12 cellular contexts compared by ENCODE assay signal in genomic region chr2:69566669-69567068, GRCh38.
A peak's percentile ranks its signal among the peaks of the same experiment; 100 is the strongest.
DNase-seq lines count a peak whose midpoint lies in the region; ATAC-seq and TF ChIP-seq lines count a peak whose summit lies in the region.
"Had no signal": no experiment of that assay in that cellular context is flagged by ENCODE, and none has a peak within 500 bp of the region (broad histone marks: within the 10 kb centered on the region; RNA-seq: fewer than 3 reads in every experiment).

No MANE protein-coding gene starts in this region.

- no peaks in the 10 kb centered on the region for H3K27me3 Mint-ChIP-seq in stimulated activated naive CD8-positive, alpha-beta T cell treated with anti-CD3 and anti-CD28 coated beads, Interleukin-15, amount 100 ng/mL, for 72 hours
- no peaks in the 10 kb centered on the region for H3K27me3 Mint-ChIP-seq in activated CD8-positive, alpha-beta memory T cell treated with anti-CD3 and anti-CD28 coated beads, Interleukin-2, amount 10 ng/mL, durations not matched to agents 7 days and 5 days
- H3K27me3 Mint-ChIP-seq in mesothelial cell of epicardium (ENCODE audit: low read depth), result no peaks in the 10 kb centered on the region

- peaks cover 98% of the 10 kb centered on the region for H3K4me1 Mint-ChIP-seq in stimulated activated naive CD8-positive, alpha-beta T cell treated with anti-CD3 and anti-CD28 coated beads, Interleukin-15, amount 100 ng/mL, for 72 hours
- peaks cover 53% of the 10 kb centered on the region for H3K4me1 Mint-ChIP-seq in activated CD8-positive, alpha-beta memory T cell treated with anti-CD3 and anti-CD28 coated beads, Interleukin-2, amount 10 ng/mL, durations not matched to agents 7 days and 5 days
- peaks cover 7% of the 10 kb centered on the region for H3K4me1 Mint-ChIP-seq in mesothelial cell of epicardium

- DNase-seq in cardiac muscle cell (ENCODE audit: low read depth in 1 of 2, low spot score in 1 of 2) (no peak), right atrium auricular region (ENCODE audit: low spot score) (no peak), SJSA1 (ENCODE audit: low read depth in 1 of 2, low spot score in 2 of 2) (no peak), epithelial cell of prostate (ENCODE audit: low read depth, low spot score) (no peak), adrenal gland (no peak), mesothelial cell of epicardium (ENCODE audit: low spot score in 2 of 2, unreplicated experiment in 2 of 2) (no peak)
- no peak for DNase-seq in stimulated activated naive CD8-positive, alpha-beta T cell treated with anti-CD3 and anti-CD28 coated beads, Interleukin-15, amount 100 ng/mL, for 72 hours
- DNase-seq in activated CD8-positive, alpha-beta memory T cell treated with anti-CD3 and anti-CD28 coated beads, Interleukin-2, amount 10 ng/mL, durations not matched to agents 7 days and 5 days, result no peak
- DNase-seq: mucosa of descending colon, NCI-H526 treated with DMSO at 0.1 percent for 48 hours, pancreas had no signal

- peaks cover 8% of the 10 kb centered on the region for H3K36me3 Mint-ChIP-seq in activated CD8-positive, alpha-beta memory T cell treated with anti-CD3 and anti-CD28 coated beads, Interleukin-2, amount 10 ng/mL, durations not matched to agents 7 days and 5 days
- no peaks in the 10 kb centered on the region for H3K36me3 Mint-ChIP-seq in mesothelial cell of epicardium

- 91 to 99% (median 96%) methylated on average over 4 of the region's 4 CpGs for WGBS in adrenal gland, 4 donors

- H3K27me3 ChIP-seq in cardiac muscle cell (no peaks in the 10 kb centered on the region), right atrium auricular region (no peaks in the 10 kb centered on the region), SJSA1 (replicated peaks) (no peaks in the 10 kb centered on the region), adrenal gland (no peaks in the 10 kb centered on the region)
- H3K27me3 ChIP-seq: pancreas had no signal

- H3K36me3 ChIP-seq in cardiac muscle cell, result no peaks in the 10 kb centered on the region
- H3K36me3 ChIP-seq in right atrium auricular region, result no peaks in the 10 kb centered on the region
- H3K36me3 ChIP-seq in SJSA1, result peaks cover 11% of the 10 kb centered on the region
- H3K36me3 ChIP-seq in adrenal gland (replicated peaks in 1 of 2), result no peaks in the 10 kb centered on the region
- H3K36me3 ChIP-seq: pancreas had no signal

- H3K4me3 ChIP-seq in cardiac muscle cell, result no peak overlapping the region
- no peak overlapping the region for H3K4me3 ChIP-seq in right atrium auricular region
- H3K4me3 ChIP-seq in SJSA1, result no peak overlapping the region
- H3K4me3 ChIP-seq in adrenal gland, result no peak overlapping the region
- H3K4me3 ChIP-seq: mucosa of descending colon, pancreas had no signal

- H3K9me3 ChIP-seq in cardiac muscle cell (ENCODE audit: low read depth) (no peaks in the 10 kb centered on the region), right atrium auricular region (no peaks in the 10 kb centered on the region), SJSA1 (replicated peaks) (no peaks in the 10 kb centered on the region), adrenal gland (replicated peaks in 1 of 3) (no peaks in the 10 kb centered on the region)
- H3K9me3 ChIP-seq: mucosa of descending colon, pancreas had no signal

- TF ChIP-seq CTCF in cardiac muscle cell (IDR thresholded peaks at IDR 0.05; ENCODE audit: low read depth, low read length) (no peak), right atrium auricular region (IDR thresholded peaks at IDR 0.05) (no peak), adrenal gland (IDR thresholded peaks at IDR 0.05) (no peak), mesothelial cell of epicardium (IDR thresholded peaks at IDR 0.05; ENCODE audit: unreplicated experiment) (no peak)

- no peak overlapping the region for H3K27ac Mint-ChIP-seq in stimulated activated naive CD8-positive, alpha-beta T cell treated with anti-CD3 and anti-CD28 coated beads, Interleukin-15, amount 100 ng/mL, for 72 hours
- no peak overlapping the region for H3K27ac Mint-ChIP-seq in activated CD8-positive, alpha-beta memory T cell treated with anti-CD3 and anti-CD28 coated beads, Interleukin-2, amount 10 ng/mL, durations not matched to agents 7 days and 5 days
- no peak overlapping the region for H3K27ac Mint-ChIP-seq in mesothelial cell of epicardium

- intact Hi-C loops in adrenal gland (cut with DNase I), result loop anchor here (10.0 kb wide), 2 partner anchors 78 to 248 kb away; partner anchors contain the start of gene AAK1 (in 1 of the 2)

- CTCF ChIA-PET in activated CD8-positive, alpha-beta memory T cell treated with anti-CD3 and anti-CD28 coated beads, Interleukin-2, amount 10 ng/mL, durations not matched to agents 7 days and 5 days (lab: Charles Lee), result interaction anchor here (0.6 to 4.3 kb wide), 27 partner anchors 11 to 858 kb away, joined by 3 to 27 read pairs (median 9); no protein-coding TSS in a partner anchor

- H3K27ac ChIP-seq in cardiac muscle cell (peak overlapping the region; percentile 38), right atrium auricular region (no peak overlapping the region), SJSA1 (peak overlapping the region; percentile 12; the same call in 1 of the 2 replicates), epithelial cell of prostate (peak overlapping the region; percentile 72), adrenal gland (no peak overlapping the region)
- H3K27ac ChIP-seq: pancreas, VCaP had no signal

- H3K4me1 ChIP-seq in cardiac muscle cell (ENCODE audit: low read depth) (peaks cover 10% of the 10 kb centered on the region), right atrium auricular region (peaks cover 0 to 36% of the 10 kb centered on the region in 2 donors), SJSA1 (replicated peaks) (peaks cover 30% of the 10 kb centered on the region), adrenal gland (replicated peaks in 1 of 2) (peaks cover 0 to 26% of the 10 kb centered on the region in 2 donors)

- peak overlapping the region; percentile 5 to 13 for H3K4me3 Mint-ChIP-seq in stimulated activated naive CD8-positive, alpha-beta T cell treated with anti-CD3 and anti-CD28 coated beads, Interleukin-15, amount 100 ng/mL, for 72 hours
- no peak overlapping the region for H3K4me3 Mint-ChIP-seq in activated CD8-positive, alpha-beta memory T cell treated with anti-CD3 and anti-CD28 coated beads, Interleukin-2, amount 10 ng/mL, durations not matched to agents 7 days and 5 days
- H3K4me3 Mint-ChIP-seq in mesothelial cell of epicardium, result no peak overlapping the region

- ATAC-seq in stimulated activated naive CD8-positive, alpha-beta T cell treated with anti-CD3 and anti-CD28 coated beads, Interleukin-15, amount 100 ng/mL, for 72 hours, result peak; percentile 64
- ATAC-seq in activated CD8-positive, alpha-beta memory T cell treated with anti-CD3 and anti-CD28 coated beads, Interleukin-2, amount 10 ng/mL, durations not matched to agents 7 days and 5 days, result no peak

- TF ChIP-seq POLR2A in adrenal gland (IDR thresholded peaks at IDR 0.05), result no peak

- no peaks in the 10 kb centered on the region for H3K9me3 Mint-ChIP-seq in stimulated activated naive CD8-positive, alpha-beta T cell treated with anti-CD3 and anti-CD28 coated beads, Interleukin-15, amount 100 ng/mL, for 72 hours
- no peaks in the 10 kb centered on the region for H3K9me3 Mint-ChIP-seq in activated CD8-positive, alpha-beta memory T cell treated with anti-CD3 and anti-CD28 coated beads, Interleukin-2, amount 10 ng/mL, durations not matched to agents 7 days and 5 days (ENCODE audit: low read depth)
- no peaks in the 10 kb centered on the region for H3K9me3 Mint-ChIP-seq in mesothelial cell of epicardium

Comparison
In these comparisons a context has a peak if more than half of its experiments do, and no peak if none do; other contexts are left out.
1. H3K27ac ChIP-seq: peak in cardiac muscle cell (single experiment), SJSA1 (single experiment) and epithelial cell of prostate (single experiment); none in right atrium auricular region (0 of 2) and adrenal gland (0 of 5).
2. H3K4me3 Mint-ChIP-seq: peak in stimulated activated naive CD8-positive, alpha-beta T cell treated with anti-CD3 and anti-CD28 coated beads, Interleukin-15, amount 100 ng/mL, for 72 hours (2 of 2); none in activated CD8-positive, alpha-beta memory T cell treated with anti-CD3 and anti-CD28 coated beads, Interleukin-2, amount 10 ng/mL, durations not matched to agents 7 days and 5 days (single experiment) and mesothelial cell of epicardium (single experiment).